Comparison of ENCODE assay signal across 25 cellular contexts in the genomic region with DNA sequence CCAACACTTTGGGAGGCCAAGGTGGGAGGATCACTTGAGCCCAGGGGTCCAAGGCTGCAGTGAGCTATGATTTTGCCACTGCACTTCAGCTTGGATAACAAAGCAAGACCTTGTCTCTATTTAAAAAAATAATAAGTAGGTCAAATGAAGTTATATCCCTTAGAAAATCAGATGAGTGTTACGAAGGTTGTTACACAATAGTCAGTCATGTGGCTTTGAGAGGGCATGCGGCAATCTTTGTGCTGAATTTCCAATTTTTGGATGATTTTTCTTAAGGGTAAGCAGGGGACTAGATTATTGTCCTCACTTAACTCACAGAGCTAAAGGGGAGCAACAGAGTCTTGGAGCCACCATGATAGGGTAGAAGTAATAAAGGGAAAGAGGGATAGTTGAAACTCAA.
DNase-seq lines count a peak whose midpoint lies in the region; ATAC-seq and TF ChIP-seq lines count a peak whose summit lies in the region.
"Had no signal": no experiment of that assay in that cellular context is flagged by ENCODE, and none has a peak within 500 bp of the region (broad histone marks: within the 10 kb centered on the region; RNA-seq: fewer than 3 reads in every experiment).

No MANE protein-coding gene starts in this region.

- no peaks in the 10 kb centered on the region for H3K9me3 ChIP-seq in GM23248 (ENCODE audit: low read depth)
- H3K9me3 ChIP-seq: SJSA1 had no signal

- no peak overlapping the region for H3K27ac ChIP-seq in GM23248
- H3K27ac ChIP-seq: BLaER1, HL-60, PC-9, SJSA1 had no signal

- WGBS in GM23248 (ENCODE audit: low coverage in 1 of 2, low lambda C conversion rate in 2 of 2, missing lambda C conversion rate in 2 of 2), 2 experiments = 47 to 61% methylated on average over 2 of the region's 2 CpGs

- H2AFZ ChIP-seq in GM23248 = no peak overlapping the region
- H2AFZ ChIP-seq: PC-9 had no signal

- H3K79me2 ChIP-seq in GM23248 (ENCODE audit: insufficient read depth) = no peaks in the 10 kb centered on the region

- no peaks in the 10 kb centered on the region for H3K4me1 ChIP-seq in GM23248 (ENCODE audit: insufficient read depth)
- H3K4me1 ChIP-seq: BLaER1, SJSA1 had no signal

- no peaks in the 10 kb centered on the region for H4K20me1 ChIP-seq in GM23248 (ENCODE audit: insufficient read depth)
- H4K20me1 ChIP-seq: BLaER1 had no signal

- intact Hi-C loops in Right ventricle myocardium inferior (cut with DNase I) = no loop called here

- no peak overlapping the region for H3K4me2 ChIP-seq in GM23248 (ENCODE audit: unreplicated experiment)
- H3K4me2 ChIP-seq: BLaER1, PC-9 had no signal

- peak; percentile 18 for DNase-seq in GM23248
- peak; percentile 13 for DNase-seq in MV-4-11 (lab: John Stamatoyannopoulos, UW)
- DNase-seq in choroid plexus epithelial cell (ENCODE audit: low read depth) = peak; percentile 20
- DNase-seq in iris pigment epithelial cell (ENCODE audit: low read depth) = peak; percentile 12
- no peak for DNase-seq in activated naive CD4-positive, alpha-beta T cell treated with Interleukin-2 at 50 U/mL for 16 hours
- DNase-seq in Right ventricle myocardium inferior (ENCODE audit: missing footprints) = no peak
- no peak for DNase-seq in H4 (ENCODE audit: low spot score)
- DNase-seq in T-helper 1 cell = no peak
- DNase-seq: CD4-positive, alpha-beta T cell; GOT3; KBM-7; MM.1S; NCI-H1105; NCI-H1436 treated with DMSO at 0.1 percent for 48 hours; NCI-H1930; NCI-H446; NCI-H524 treated with DMSO at 0.1 percent for 48 hours; NCI-H774; PC-9; Right ventricle myocardium superior; T-cell had no signal

- ATAC-seq in Right ventricle myocardium inferior = no peak
- ATAC-seq: GM12878, T-cell had no signal

- no peaks in the 10 kb centered on the region for H3K9me2 ChIP-seq in GM23248 (ENCODE audit: insufficient read depth)

- H3K4me3 ChIP-seq in GM23248 (no peak overlapping the region), choroid plexus epithelial cell (ENCODE audit: low read depth, low read length) (no peak overlapping the region)
- H3K4me3 ChIP-seq: BLaER1, GM12878, PC-9, SJSA1 had no signal

- H3K9ac ChIP-seq in GM23248 = no peak overlapping the region
- H3K9ac ChIP-seq: BLaER1 had no signal

- no peak for TF ChIP-seq CTCF in choroid plexus epithelial cell (conservative IDR thresholded peaks at IDR 0.05; ENCODE audit: low read depth, low read length)

- in situ Hi-C loops in GM23248 (cut with MboI) = no loop called here

- H3K27me3 ChIP-seq in GM23248 (replicated peaks; ENCODE audit: insufficient read depth) = no peaks in the 10 kb centered on the region
- H3K27me3 ChIP-seq: BLaER1, SJSA1 had no signal

- H3K36me3 ChIP-seq in GM23248 (ENCODE audit: low read depth) = no peaks in the 10 kb centered on the region
- H3K36me3 ChIP-seq: BLaER1, SJSA1 had no signal

- H3F3A ChIP-seq in GM23248 (ENCODE audit: insufficient read depth) = no peaks in the 10 kb centered on the region

Comparison
In these comparisons a context has a peak if more than half of its experiments do, and no peak if none do; other contexts are left out.
1. DNase-seq: peak in GM23248 (single experiment), MV-4-11 (single experiment), choroid plexus epithelial cell (single experiment) and iris pigment epithelial cell (single experiment); none in activated naive CD4-positive, alpha-beta T cell treated with Interleukin-2 at 50 U/mL for 16 hours (single experiment), Right ventricle myocardium inferior (single experiment), H4 (single experiment) and T-helper 1 cell (0 of 5).